ENCODE assay signal across 20 cellular contexts in the genomic region with DNA sequence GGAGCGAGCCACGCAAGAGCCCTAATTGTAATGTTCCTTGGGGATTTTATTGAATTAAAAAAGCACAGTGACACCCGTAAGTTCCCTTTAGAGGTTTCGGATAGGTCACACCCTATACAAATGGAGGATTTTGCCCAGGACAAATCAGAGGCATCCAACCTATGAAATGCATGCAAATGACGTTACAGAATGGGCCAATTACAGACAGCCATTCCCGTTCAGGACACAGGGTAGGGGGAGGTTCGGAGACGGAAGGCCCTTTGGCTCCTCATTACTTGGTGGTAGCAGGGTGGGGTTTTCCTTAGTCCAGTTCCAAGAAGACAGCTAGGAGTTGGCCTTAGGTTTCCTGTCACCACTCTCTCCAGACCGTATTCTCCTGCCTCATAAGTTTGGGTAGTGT.
"Had no signal": no experiment of that assay in that cellular context is flagged by ENCODE, and none has a peak within 500 bp of the region (broad histone marks: within the 10 kb centered on the region; RNA-seq: fewer than 3 reads in every experiment).

No MANE protein-coding gene starts in this region.

- H3K27me3 ChIP-seq: SJSA1 had no signal

- H3K4me3 ChIP-seq: SJSA1, SK-N-MC had no signal

- H3K36me3 ChIP-seq: SJSA1 had no signal

- DNase-seq: KBM-7, MV-4-11, NCI-H1048, NCI-H1105, NCI-H1417, NCI-H1436 treated with DMSO at 0.1 percent for 48 hours, NCI-H1694, NCI-H187 treated with DMSO at 0.1 percent for 48 hours, NCI-H2029 treated with DMSO at 0.1 percent for 48 hours, NCI-H226, NCI-H446, NCI-H510A, NCI-H524 treated with DMSO at 0.1 percent for 48 hours, NCI-H69, NCI-H774, Right ventricle myocardium superior, RPMI8226, SIG-M5 had no signal

- H3K4me1 ChIP-seq: SJSA1 had no signal

- H3K9me3 ChIP-seq: SJSA1 had no signal

- H3K27ac ChIP-seq: SJSA1, SK-N-MC had no signal
